Comparison of ENCODE assay signal across 17 cellular contexts in the genomic region with DNA sequence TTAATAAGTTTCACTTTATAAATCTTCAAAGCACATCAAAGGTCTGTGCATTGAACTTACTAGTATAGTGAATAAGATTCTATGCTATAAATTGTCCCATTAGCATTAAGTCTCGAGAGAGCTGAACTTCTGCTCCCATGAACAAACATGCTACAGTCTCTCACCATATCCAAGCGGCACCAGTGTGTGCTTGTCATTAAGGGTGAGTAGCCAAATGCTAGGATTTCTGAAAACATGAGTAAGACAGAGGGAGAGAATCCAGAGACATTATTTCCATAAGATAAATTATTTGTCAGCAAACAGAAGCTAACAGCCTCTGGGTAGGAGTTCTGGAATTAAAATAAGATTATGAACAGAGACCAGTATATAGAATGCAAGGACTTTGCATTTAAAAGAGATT.
DNase-seq lines count a peak whose midpoint lies in the region; ATAC-seq and TF ChIP-seq lines count a peak whose summit lies in the region.
"Had no signal": no experiment of that assay in that cellular context is flagged by ENCODE, and none has a peak within 500 bp of the region (broad histone marks: within the 10 kb centered on the region; RNA-seq: fewer than 3 reads in every experiment).

No MANE protein-coding gene starts in this region.

- H4K8ac ChIP-seq in IMR-90 (ENCODE audit: low read depth in 2 of 2, low read length in 2 of 2) = no peak overlapping the region

- no peak overlapping the region for H3K14ac ChIP-seq in IMR-90 (replicated peaks; ENCODE audit: low read depth, low read length)

- H3K18ac ChIP-seq in IMR-90 (ENCODE audit: low read depth, low read length) = no peak overlapping the region

- in situ Hi-C loops in IMR-90 (cut with MboI; ENCODE audit: low sequenced_read_pairs) (no loop called here), G401 (cut with HindIII; ENCODE audit: low sequenced_read_pairs) (no loop called here)

- no peak overlapping the region for H2BK5ac ChIP-seq in IMR-90 (ENCODE audit: low read depth, low read length, poor library complexity, severe bottlenecking)

- TF ChIP-seq POLR2A in IMR-90 (IDR thresholded peaks at IDR 0.05; ENCODE audit: low read depth, low read length) = no peak

- no peak overlapping the region for H3K27ac ChIP-seq in IMR-90 (ENCODE audit: insufficient read depth, low read length)
- no peak overlapping the region for H3K27ac ChIP-seq in coronary artery
- H3K27ac ChIP-seq: C4-2B, SJCRH30 had no signal

- H3K9me3 ChIP-seq in IMR-90 (ENCODE audit: control insufficient read depth, insufficient read depth, low read length) = no peaks in the 10 kb centered on the region

- H3K4me1 ChIP-seq in IMR-90 (ENCODE audit: control insufficient read depth, insufficient read depth, low read length) = no peaks in the 10 kb centered on the region
- H3K4me1 ChIP-seq: SJCRH30 had no signal

- H2AK5ac ChIP-seq in IMR-90 (ENCODE audit: low read depth, low read length) = no peak overlapping the region

- BruUV-seq in IMR-90 (replicated peaks; lab: Mats Ljungman, UMichigan) = no TSS peak

- no peak overlapping the region for H3K56ac ChIP-seq in IMR-90 (ENCODE audit: extremely low read depth, insufficient read depth, low read length)

- CTCF ChIA-PET in IMR-90 (lab: Yijun Ruan, JAX) = no interaction called here

- ATAC-seq in IMR-90 (ENCODE audit: low read depth) (no peak), GM21528 (IDR thresholded peaks at IDR 0.05; ENCODE audit: low FRiP score, unreplicated experiment) (no peak), GM21423 (IDR thresholded peaks at IDR 0.05; ENCODE audit: unreplicated experiment) (no peak)
- ATAC-seq: GM23338 had no signal

- no peak overlapping the region for H3K4me2 ChIP-seq in IMR-90 (ENCODE audit: low read depth, low read length)
- H3K4me2 ChIP-seq: GM23338 had no signal

- H2BK15ac ChIP-seq in IMR-90 (ENCODE audit: low read depth, low read length) = no peak overlapping the region

- DNase-seq in IMR-90 (peak; percentile 19), amniotic epithelial cell (ENCODE audit: low read depth) (peak; percentile 77), fibroblast of the aortic adventitia (ENCODE audit: low read depth) (peak; percentile 53), coronary artery (ENCODE audit: low spot score) (no peak), G401 (ENCODE audit: low spot score) (no peak)
- DNase-seq: ACHN, AML-193, HCEC 1CT, NCI-H1417, NCI-H1930, NCI-H345, NCI-H524 treated with DMSO at 0.1 percent for 48 hours, SJCRH30 had no signal

- H3K4me3 ChIP-seq in IMR-90 (ENCODE audit: insufficient read depth, low read depth, low read length) = no peak overlapping the region
- H3K4me3 ChIP-seq in fibroblast of the aortic adventitia (ENCODE audit: low read depth, low read length) = no peak overlapping the region
- H3K4me3 ChIP-seq in coronary artery = no peak overlapping the region
- H3K4me3 ChIP-seq: GM23338, SJCRH30 had no signal

- no CpG with 5 or more reads among the region's 2 CpGs for WGBS in IMR-90 (ENCODE audit: extremely low coverage in 2 of 2, insufficient read length in 1 of 2), 2 experiments

- H2AFZ ChIP-seq in IMR-90 (replicated peaks; ENCODE audit: low read length, poor library complexity) = no peak overlapping the region
- H2AFZ ChIP-seq: GM23338 had no signal

- no peaks in the 10 kb centered on the region for H3K36me3 ChIP-seq in IMR-90 (ENCODE audit: control insufficient read depth, insufficient read depth, low read length)
- H3K36me3 ChIP-seq: SJCRH30 had no signal

- TF ChIP-seq CTCF in IMR-90 (conservative IDR thresholded peaks at IDR 0.05; ENCODE audit: low read depth, low read length) = no peak
- TF ChIP-seq CTCF in fibroblast of the aortic adventitia (IDR thresholded peaks at IDR 0.05; ENCODE audit: insufficient read depth, low read length) = no peak
- no peak for TF ChIP-seq CTCF in coronary artery (IDR thresholded peaks at IDR 0.05)

- H3K4ac ChIP-seq in IMR-90 (ENCODE audit: low read depth, low read length) = no peak overlapping the region

- H4K91ac ChIP-seq in IMR-90 (ENCODE audit: insufficient read depth, low read depth, low read length) = no peak overlapping the region

- no peaks in the 10 kb centered on the region for H3K27me3 ChIP-seq in IMR-90 (ENCODE audit: control insufficient read depth, insufficient read depth, low read length)
- H3K27me3 ChIP-seq: SJCRH30 had no signal

- POLR2A ChIA-PET in IMR-90 (lab: Charles Lee; ENCODE audit: unreplicated experiment) = no interaction called here

- H3K9me1 ChIP-seq in IMR-90 (ENCODE audit: insufficient read depth, low read length) = no peaks in the 10 kb centered on the region

- intact Hi-C loops in IMR-90 (cut with micrococcal nuclease) = no loop called here

- H2BK120ac ChIP-seq in IMR-90 (ENCODE audit: low read depth, low read length) = no peak overlapping the region

- dilution Hi-C loops in IMR-90 (cut with HindIII; ENCODE audit: low sequenced_read_pairs, unreplicated experiment) = no loop called here

- no peaks in the 10 kb centered on the region for H4K20me1 ChIP-seq in IMR-90 (ENCODE audit: insufficient read depth, low read length)

- no peak overlapping the region for H2BK20ac ChIP-seq in IMR-90 (ENCODE audit: low read depth, low read length)

- no peak for TF ChIP-seq RAD21 in IMR-90 (IDR thresholded peaks at IDR 0.05; ENCODE audit: low read length)

- no peak overlapping the region for H2AK9ac ChIP-seq in IMR-90 (replicated peaks; ENCODE audit: low read depth, low read length, poor library complexity)

- no peaks in the 10 kb centered on the region for H3K79me1 ChIP-seq in IMR-90 (ENCODE audit: low read depth in 1 of 2, low read length in 2 of 2)

- no peak overlapping the region for H4K5ac ChIP-seq in IMR-90 (ENCODE audit: low read depth, low read length)

- no peak overlapping the region for H3K9ac ChIP-seq in IMR-90 (ENCODE audit: low read depth, low read length)

- no peak overlapping the region for H3K23ac ChIP-seq in IMR-90 (ENCODE audit: low read depth, low read length)

TF ChIP-seq in IMR-90, 13 proteins besides CTCF, POLR2A, EP300 and RAD21:
- TF ChIP-seq MAFK (IDR thresholded peaks at IDR 0.05; ENCODE audit: low read depth, low read length) (no peak), MAZ (IDR thresholded peaks at IDR 0.05; ENCODE audit: borderline replicate concordance, low read depth, low read length) (no peak), NFE2L2 (IDR thresholded peaks at IDR 0.05; ENCODE audit: low read depth, low read length) (no peak)

Comparison
In these comparisons a context has a peak if more than half of its experiments do, and no peak if none do; other contexts are left out.
1. DNase-seq: peak in IMR-90 (single experiment), amniotic epithelial cell (single experiment) and fibroblast of the aortic adventitia (single experiment); none in coronary artery (single experiment) and G401 (single experiment).